Comparison of ENCODE assay signal across 13 cellular contexts in the genomic region with DNA sequence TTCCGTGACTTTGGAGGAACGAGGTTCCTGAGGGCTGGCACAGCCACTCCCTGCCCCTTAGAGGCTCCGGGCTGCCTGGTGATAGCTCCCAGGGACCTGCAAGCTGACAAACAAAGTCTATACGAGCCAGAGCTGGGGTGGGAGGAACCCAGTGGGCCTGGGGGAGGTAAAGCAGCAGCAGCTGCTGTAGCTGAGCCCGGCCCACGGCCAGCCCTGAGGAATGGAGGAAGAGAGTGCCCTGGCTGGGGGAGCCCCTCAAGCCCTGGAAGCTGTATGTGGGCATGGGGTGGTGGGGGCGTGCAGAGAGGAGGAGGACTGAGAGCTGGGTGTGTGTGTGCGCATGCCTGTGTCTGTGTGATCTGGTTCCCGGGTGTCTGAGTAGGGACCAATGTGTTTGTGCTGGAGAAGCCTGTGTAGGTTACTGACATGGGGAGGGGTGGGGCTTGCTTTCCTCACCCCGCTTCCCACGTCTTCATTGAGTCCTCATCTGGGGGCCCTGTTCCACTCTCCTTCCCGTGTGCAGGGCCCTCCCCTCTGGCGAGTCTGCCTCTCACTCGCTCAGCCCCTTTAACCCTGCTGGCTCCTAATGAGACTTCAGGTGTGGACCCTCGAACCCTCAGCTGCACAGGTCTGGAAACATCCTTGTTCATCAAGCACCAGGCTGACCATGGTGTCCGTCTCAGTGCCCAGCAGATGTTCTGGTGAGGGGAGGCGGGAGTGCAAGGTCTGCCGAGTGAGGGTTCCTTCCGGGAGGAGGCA. TPM values are rescaled to one million over a fixed set of nuclear protein-coding genes. Genes with fewer than 3 reads are reported as not detected.
DNase-seq lines count a peak whose midpoint lies in the region; ATAC-seq and TF ChIP-seq lines count a peak whose summit lies in the region.
"Had no signal": no experiment of that assay in that cellular context is flagged by ENCODE, and none has a peak within 500 bp of the region (broad histone marks: within the 10 kb centered on the region; RNA-seq: fewer than 3 reads in every experiment).

No MANE protein-coding gene starts in this region.

- ATAC-seq in HG03159 (IDR thresholded peaks at IDR 0.05; ENCODE audit: unreplicated experiment) (no peak), GM21528 (IDR thresholded peaks at IDR 0.05; ENCODE audit: low FRiP score, unreplicated experiment) (no peak)

- no peak overlapping the region for H3K4me3 Mint-ChIP-seq in activated T-helper 1 cell treated with anti-CD3 and anti-CD28 coated beads, Interleukin-12 subunit alpha, Interleukin-12 subunit beta, Interleukin-2, Interleukin-4 antibody, amounts not matched to agents 30 ng/mL and 10 ng/mL and 1 ng/mL, durations not matched to agents 14 hours and 24 hours and 36 hours

- WGBS in HUES64: 71% methylated on average over 19 of the region's 19 CpGs
- WGBS in spleen, 5 donors: 52 to 70% (median 61%) methylated on average over 18 to 19 of the region's 19 CpGs

- no peaks in the 10 kb centered on the region for H3K9me3 Mint-ChIP-seq in activated T-helper 1 cell treated with anti-CD3 and anti-CD28 coated beads, Interleukin-12 subunit alpha, Interleukin-12 subunit beta, Interleukin-2, Interleukin-4 antibody, amounts not matched to agents 30 ng/mL and 10 ng/mL and 1 ng/mL, durations not matched to agents 14 hours and 24 hours and 36 hours

- no peaks in the 10 kb centered on the region for H3K36me3 Mint-ChIP-seq in activated T-helper 1 cell treated with anti-CD3 and anti-CD28 coated beads, Interleukin-12 subunit alpha, Interleukin-12 subunit beta, Interleukin-2, Interleukin-4 antibody, amounts not matched to agents 30 ng/mL and 10 ng/mL and 1 ng/mL, durations not matched to agents 14 hours and 24 hours and 36 hours (ENCODE audit: low read depth)

- H3K4me1 Mint-ChIP-seq in activated T-helper 1 cell treated with anti-CD3 and anti-CD28 coated beads, Interleukin-12 subunit alpha, Interleukin-12 subunit beta, Interleukin-2, Interleukin-4 antibody, amounts not matched to agents 30 ng/mL and 10 ng/mL and 1 ng/mL, durations not matched to agents 14 hours and 24 hours and 36 hours (ENCODE audit: low read depth): peaks cover 5% of the 10 kb centered on the region

- H3K9me3 ChIP-seq in HUES64 (ENCODE audit: insufficient read depth, low read depth, low read length): no peaks in the 10 kb centered on the region
- no peaks in the 10 kb centered on the region for H3K9me3 ChIP-seq in spleen
- H3K9me3 ChIP-seq: thoracic aorta had no signal

- H3K27ac Mint-ChIP-seq in activated T-helper 1 cell treated with anti-CD3 and anti-CD28 coated beads, Interleukin-12 subunit alpha, Interleukin-12 subunit beta, Interleukin-2, Interleukin-4 antibody, amounts not matched to agents 30 ng/mL and 10 ng/mL and 1 ng/mL, durations not matched to agents 14 hours and 24 hours and 36 hours: no peak overlapping the region

- H3K36me3 ChIP-seq in HUES64 (ENCODE audit: insufficient read depth, low read length): no peaks in the 10 kb centered on the region
- no peaks in the 10 kb centered on the region for H3K36me3 ChIP-seq in spleen
- H3K36me3 ChIP-seq: thoracic aorta had no signal

- TF ChIP-seq CTCF in spleen (IDR thresholded peaks at IDR 0.05 in 8 of 11, conservative IDR thresholded peaks at IDR 0.05 in 3 of 11): no peak

- no peak for TF ChIP-seq POLR2A in spleen (IDR thresholded peaks at IDR 0.05)

- no peaks in the 10 kb centered on the region for H3K27me3 Mint-ChIP-seq in activated T-helper 1 cell treated with anti-CD3 and anti-CD28 coated beads, Interleukin-12 subunit alpha, Interleukin-12 subunit beta, Interleukin-2, Interleukin-4 antibody, amounts not matched to agents 30 ng/mL and 10 ng/mL and 1 ng/mL, durations not matched to agents 14 hours and 24 hours and 36 hours (ENCODE audit: insufficient read depth)

- no peaks in the 10 kb centered on the region for H3K27me3 ChIP-seq in HUES64 (ENCODE audit: insufficient read depth, low read length)
- no peaks in the 10 kb centered on the region for H3K27me3 ChIP-seq in spleen (replicated peaks in 1 of 7)

- peak overlapping the region; percentile 4; the same call in 1 of the 2 replicates for H3K4me3 ChIP-seq in HUES64 (ENCODE audit: low read length)
- no peak overlapping the region for H3K4me3 ChIP-seq in spleen
- H3K4me3 ChIP-seq: thoracic aorta had no signal

- DNase-seq in caudate nucleus (lab: John Stamatoyannopoulos, UW): peak in 20 of 61 donors; percentile 15 to 52 (median 26)
- peak; percentile 81 for DNase-seq in left kidney (ENCODE audit: low read depth, low spot score)
- DNase-seq in spleen: peak; percentile 76
- DNase-seq in activated T-helper 1 cell treated with anti-CD3 and anti-CD28 coated beads, Interleukin-12 subunit alpha, Interleukin-12 subunit beta, Interleukin-2, Interleukin-4 antibody, amounts not matched to agents 30 ng/mL and 10 ng/mL and 1 ng/mL, durations not matched to agents 14 hours and 24 hours and 36 hours (ENCODE audit: low spot score): no peak
- DNase-seq in medulla oblongata (ENCODE audit: extremely low spot score): no peak
- DNase-seq: dermis blood vessel endothelial cell; DMS53; KBM-7; stimulated activated CD4-positive, alpha-beta T cell treated with anti-CD3 and anti-CD28 coated beads, Interleukin-2, amount 100 ng/mL, for 48 hours had no signal

- intact Hi-C loops in spleen (cut with DNase I; ENCODE audit: low total_unique reads): no loop called here
- intact Hi-C loops in activated T-helper 1 cell treated with anti-CD3 and anti-CD28 coated beads, Interleukin-12 subunit alpha, Interleukin-12 subunit beta, Interleukin-2, Interleukin-4 antibody, amounts not matched to agents 30 ng/mL and 10 ng/mL and 1 ng/mL, durations not matched to agents 14 hours and 24 hours and 36 hours (cut with micrococcal nuclease): no loop called here

- H3K27ac ChIP-seq in HUES64 (ENCODE audit: low read depth, low read length) (no peak overlapping the region), caudate nucleus (ENCODE audit: low read depth, low read length) (peak overlapping the region; percentile 16), spleen (peak overlapping the region in 4 of 8 donors; percentile 33 to 83 (median 66))
- H3K27ac ChIP-seq: thoracic aorta had no signal

- no peak overlapping the region for H3K9ac ChIP-seq in HUES64 (ENCODE audit: low read depth, low read length)

- H3K4me1 ChIP-seq in HUES64 (ENCODE audit: insufficient read depth, low read length) (peaks cover 5% of the 10 kb centered on the region; the same call in 1 of the 2 replicates), spleen (peaks cover 3 to 80% (median 48%) of the 10 kb centered on the region in 6 donors)

RNA-seq across cellular contexts. Expression of gene ST3GAL4, which starts 10.8 kb away (rescaled TPM):
- polyA plus RNA-seq in HUES64 (2013, experiment 1 of 2): 14.4 TPM
- 13.7 TPM for polyA plus RNA-seq in HUES64 (2013, experiment 2 of 2)
- 100 to 1,000 TPM in 1 of 7 donors, 10 to 100 TPM in 6; 41.2 to 102 (median 53.0) TPM for total RNA-seq in spleen
- polyA plus RNA-seq in spleen: 10 to 100 TPM; 12.8 to 25.0 (median 22.4) TPM
- total RNA-seq in activated T-helper 1 cell treated with anti-CD3 and anti-CD28 coated beads, Interleukin-12 subunit alpha, Interleukin-12 subunit beta, Interleukin-2, Interleukin-4 antibody, amounts not matched to agents 30 ng/mL and 10 ng/mL and 1 ng/mL, durations not matched to agents 14 hours and 24 hours and 36 hours: 13.2 and 14.1 TPM in 2 replicates

Comparison
In these comparisons a context has a peak if more than half of its experiments do, and no peak if none do; other contexts are left out.
1. DNase-seq: peak in left kidney (single experiment) and spleen (single experiment); none in activated T-helper 1 cell treated with anti-CD3 and anti-CD28 coated beads, Interleukin-12 subunit alpha, Interleukin-12 subunit beta, Interleukin-2, Interleukin-4 antibody, amounts not matched to agents 30 ng/mL and 10 ng/mL and 1 ng/mL, durations not matched to agents 14 hours and 24 hours and 36 hours (single experiment) and medulla oblongata (single experiment).